In the genomic region with DNA sequence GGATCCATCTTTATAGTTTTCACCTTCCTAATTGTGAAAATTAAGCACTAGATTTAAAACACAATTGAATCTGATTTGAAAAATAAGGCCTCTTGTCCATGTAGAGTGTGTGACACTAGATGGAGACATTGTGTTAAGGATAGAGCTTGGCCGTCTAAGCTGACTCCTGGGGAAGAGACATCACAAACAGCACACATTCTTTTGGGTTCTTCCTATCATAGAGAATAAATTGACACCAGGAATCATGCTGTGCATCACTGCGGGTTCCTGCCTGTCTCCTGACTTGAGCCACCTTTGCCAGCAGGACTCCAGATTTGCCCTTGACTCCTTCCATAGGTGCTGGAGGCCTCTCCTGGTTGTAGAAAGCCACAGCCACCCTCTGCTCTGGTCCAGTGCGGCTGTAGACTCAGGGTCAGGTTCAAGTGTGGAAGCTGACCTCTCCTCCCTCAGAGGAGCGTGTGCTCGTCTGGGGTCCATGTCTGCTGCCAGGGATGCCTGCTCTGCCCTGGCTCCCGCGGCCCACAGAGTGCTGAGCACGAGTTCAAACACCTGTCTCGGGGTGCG, we compare ENCODE assay signal across 8 cellular contexts. TPM values are rescaled to one million over a fixed set of nuclear protein-coding genes. Genes with fewer than 3 reads are reported as not detected.
DNase-seq lines count a peak whose midpoint lies in the region; ATAC-seq and TF ChIP-seq lines count a peak whose summit lies in the region.

No MANE protein-coding gene starts in this region.

- DNase-seq in Caki2 (ENCODE audit: low read depth) (peak; percentile 74), NCI-H460 (ENCODE audit: extremely low read depth, low read depth) (peak; percentile 80), glomerular endothelial cell (ENCODE audit: extremely low read depth, low read depth, low spot score) (peak; percentile 79), pons (ENCODE audit: low spot score) (peak; percentile 89), UCSD-AML1 (lab: John Stamatoyannopoulos, UW; ENCODE audit: unreplicated experiment) (no peak)
- no peak for DNase-seq in activated CD8-positive, alpha-beta T cell treated with anti-CD3 and anti-CD28 coated beads for 36 hours

- no peaks in the 10 kb centered on the region for H3K9me3 Mint-ChIP-seq in activated CD8-positive, alpha-beta T cell treated with anti-CD3 and anti-CD28 coated beads for 36 hours

- no peaks in the 10 kb centered on the region for H3K36me3 Mint-ChIP-seq in activated CD8-positive, alpha-beta T cell treated with anti-CD3 and anti-CD28 coated beads for 36 hours (ENCODE audit: low read depth)

- CTCF ChIA-PET in activated CD8-positive, alpha-beta T cell treated with anti-CD3 and anti-CD28 coated beads for 36 hours (lab: Charles Lee), result interaction anchor here (0.7 to 6.0 kb wide), 18 partner anchors 9 to 403 kb away, joined by 3 to 89 read pairs (median 4); no protein-coding TSS in a partner anchor

- POLR2A ChIA-PET in activated CD8-positive, alpha-beta T cell treated with anti-CD3 and anti-CD28 coated beads for 36 hours (lab: Charles Lee), result interaction anchor here (1.2 kb wide), 2 partner anchors 105 to 175 kb away, joined by 3 to 4 read pairs; no protein-coding TSS in a partner anchor

- in situ Hi-C loops in Caki2 (cut with HindIII; ENCODE audit: low pct_unique_long_range_greater_than_20kb, low sequenced_read_pairs), result loop anchor here (10.0 kb wide), 1 partner anchor 172 kb away; no protein-coding TSS in a partner anchor

- peak; percentile 60 for TF ChIP-seq CTCF in activated CD8-positive, alpha-beta T cell treated with anti-CD3 and anti-CD28 coated beads for 36 hours (IDR thresholded peaks at IDR 0.05)

- H3K4me1 Mint-ChIP-seq in activated CD8-positive, alpha-beta T cell treated with anti-CD3 and anti-CD28 coated beads for 36 hours (ENCODE audit: low read depth), result no peaks in the 10 kb centered on the region

- peak; percentile 80 for ATAC-seq in GM19043 (IDR thresholded peaks at IDR 0.05; ENCODE audit: low read depth, unreplicated experiment)
- peak; percentile 72 for ATAC-seq in HG03520 (IDR thresholded peaks at IDR 0.05; ENCODE audit: unreplicated experiment)
- peak; percentile 73 for ATAC-seq in activated CD8-positive, alpha-beta T cell treated with anti-CD3 and anti-CD28 coated beads for 36 hours

- H3K4me3 Mint-ChIP-seq in activated CD8-positive, alpha-beta T cell treated with anti-CD3 and anti-CD28 coated beads for 36 hours, result no peak overlapping the region

- H3K27me3 Mint-ChIP-seq in activated CD8-positive, alpha-beta T cell treated with anti-CD3 and anti-CD28 coated beads for 36 hours, result no peaks in the 10 kb centered on the region

- intact Hi-C loops in activated CD8-positive, alpha-beta T cell treated with anti-CD3 and anti-CD28 coated beads for 36 hours (cut with micrococcal nuclease), result loop anchor here (5.0 to 10.0 kb wide), 2 partner anchors 174 to 1042 kb away; no protein-coding TSS in a partner anchor

- no peak overlapping the region for H3K27ac Mint-ChIP-seq in activated CD8-positive, alpha-beta T cell treated with anti-CD3 and anti-CD28 coated beads for 36 hours

RNA-seq across cellular contexts. Expression of a gene that starts 11.2 kb away (rescaled TPM):
- total RNA-seq in Caki2 (2014; rRNA removed; shearing (Covaris generic); ENCODE audit: low replicate concordance), result 3.2 and 3.6 TPM in 2 replicates
- 0.35 and 0.49 TPM in 2 replicates for total RNA-seq in NCI-H460 (2014; rRNA removed; shearing (Covaris generic))
- not detected in 2 replicates for polyA plus RNA-seq in NCI-H460 (2014; cell fraction: nucleus; rRNA removed)
- total RNA-seq in activated CD8-positive, alpha-beta T cell treated with anti-CD3 and anti-CD28 coated beads for 36 hours, result not detected
- 1.5 and 4.2 TPM in 2 replicates for total RNA-seq in glomerular endothelial cell

Comparison
In these comparisons a context has a peak if more than half of its experiments do, and no peak if none do; other contexts are left out.
1. DNase-seq: peak in Caki2 (single experiment), NCI-H460 (single experiment), glomerular endothelial cell (single experiment) and pons (single experiment); none in activated CD8-positive, alpha-beta T cell treated with anti-CD3 and anti-CD28 coated beads for 36 hours (single experiment) and UCSD-AML1 (single experiment).
2. Peak in every context shown above with its lines, with median percentiles within 50 percentile points of each other: ATAC-seq.